11 cellular contexts compared by ENCODE assay signal in the genomic region with DNA sequence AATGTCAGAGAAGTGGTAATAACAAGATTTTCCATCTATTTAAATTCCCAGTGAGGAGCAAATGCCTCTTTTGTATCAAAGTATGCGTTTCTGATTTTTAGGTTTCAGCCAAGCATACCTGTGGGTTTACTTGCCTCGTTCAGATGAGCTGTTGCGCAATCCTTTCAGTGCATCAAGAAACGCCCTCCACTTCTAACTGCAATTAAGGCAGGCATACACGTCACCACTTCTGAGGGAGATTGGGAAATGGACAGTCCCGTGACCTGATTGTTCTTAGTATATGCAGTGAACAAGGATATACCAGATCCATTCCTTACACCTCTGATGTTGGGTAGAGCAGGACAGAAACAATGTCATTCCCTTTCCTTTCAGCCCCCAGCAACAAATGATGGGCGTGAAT.
DNase-seq lines count a peak whose midpoint lies in the region; ATAC-seq, FAIRE-seq and TF ChIP-seq lines count a peak whose summit lies in the region.
"Had no signal": no experiment of that assay in that cellular context is flagged by ENCODE, and none has a peak within 500 bp of the region (broad histone marks: within the 10 kb centered on the region; RNA-seq: fewer than 3 reads in every experiment).

No MANE protein-coding gene starts in this region.

- no peaks in the 10 kb centered on the region for H3K27me3 ChIP-seq in K562 (ENCODE audit: control insufficient read depth in 2 of 2, insufficient read depth in 2 of 2, low read length in 2 of 2)
- no peaks in the 10 kb centered on the region for H3K27me3 ChIP-seq in right lobe of liver
- no peaks in the 10 kb centered on the region for H3K27me3 ChIP-seq in effector memory CD4-positive, alpha-beta T cell (replicated peaks; ENCODE audit: control insufficient read depth, insufficient read depth, low read length, poor library complexity, severe bottlenecking)
- H3K27me3 ChIP-seq: MG63 had no signal

- ATAC-seq in K562 (no peak), right lobe of liver (peak in 3 of 4 donors; percentile 35 to 50 (median 45)), GM21390 (IDR thresholded peaks at IDR 0.05; ENCODE audit: unreplicated experiment) (no peak)

- peak; percentile 47 for DNase-seq in CD1c-positive myeloid dendritic cell (ENCODE audit: extremely low spot score)
- peak; percentile 47 for DNase-seq in NCI-H2029 treated with DMSO at 0.1 percent for 48 hours (lab: John Stamatoyannopoulos, UW)
- DNase-seq in K562 (ENCODE audit: extremely low read depth in 1 of 4, low spot score in 3 of 4), result no peak
- DNase-seq in right lobe of liver, result no peak
- DNase-seq in substantia nigra (lab: John Stamatoyannopoulos, UW), result no peak
- DNase-seq in effector memory CD4-positive, alpha-beta T cell, result no peak
- no peak for DNase-seq in NCI-H1105 (lab: John Stamatoyannopoulos, UW)

- no peak overlapping the region for H2AFZ ChIP-seq in K562 (ENCODE audit: low read depth, low read length)

- H3K9me3 ChIP-seq in K562 (replicated peaks; ENCODE audit: control insufficient read depth, insufficient read depth, low read depth, low read length) (no peaks in the 10 kb centered on the region), right lobe of liver (peaks cover 0 to 1% (median 0%) of the 10 kb centered on the region in 4 donors)
- no peaks in the 10 kb centered on the region for H3K9me3 ChIP-seq in effector memory CD4-positive, alpha-beta T cell (ENCODE audit: control insufficient read depth, low read length)
- H3K9me3 ChIP-seq: MG63 had no signal

- BruUV-seq in K562 (replicated peaks; lab: Mats Ljungman, UMichigan), result no TSS peak

- POLR2A ChIA-PET in K562 (lab: Yijun Ruan, JAX), result interaction anchor here (0.8 to 5.0 kb wide), 10 partner anchors 9 to 422 kb away, joined by 3 to 36 read pairs (median 5); partner anchors contain the start of gene BHLHE40

- TF ChIP-seq RAD21 in K562 (CRISPR knock-in tag; conservative IDR thresholded peaks at IDR 0.05 in 1 of 2, IDR thresholded peaks at IDR 0.05 in 1 of 2), result 0 out of 4 replicates have a peak, but pooled peaks of 1 of the 2 experiments have one; percentile 3

- FAIRE-seq in K562 (lab: Jason Lieb, UNC), result no peak

- H3K36me3 ChIP-seq in K562 (ENCODE audit: control insufficient read depth, insufficient read depth, low read length) (peaks cover 8% of the 10 kb centered on the region; the same call in 2 of the 3 replicates), right lobe of liver (no peaks in the 10 kb centered on the region)
- H3K36me3 ChIP-seq in effector memory CD4-positive, alpha-beta T cell (ENCODE audit: control insufficient read depth, insufficient read depth, low read length), result peaks cover 23% of the 10 kb centered on the region
- H3K36me3 ChIP-seq: MG63 had no signal

- intact Hi-C loops in K562 (cut with micrococcal nuclease) (loop anchor here (5.0 to 10.0 kb wide), 4 partner anchors 55 to 513 kb away; partner anchors contain the start of gene EDEM1), right lobe of liver (cut with DNase I) (loop anchor here in 1 of 2 donors (5.0 kb wide), 1 partner anchor 345 kb away; no protein-coding TSS in a partner anchor)

- H4K20me1 ChIP-seq in K562 (replicated peaks; ENCODE audit: control insufficient read depth, insufficient read depth, low read length), result no peaks in the 10 kb centered on the region

- no peak overlapping the region for H3K9ac ChIP-seq in K562 (ENCODE audit: insufficient read depth in 1 of 2, low read depth in 2 of 2, low read length in 2 of 2)

- no peaks in the 10 kb centered on the region for H3K79me2 ChIP-seq in K562 (ENCODE audit: control insufficient read depth, insufficient read depth, low read length)

- TF ChIP-seq POLR2A in K562 (conservative IDR thresholded peaks at IDR 0.05), result no peak
- no peak for TF ChIP-seq POLR2A in right lobe of liver (IDR thresholded peaks at IDR 0.05)

- in situ Hi-C loops in K562 (cut with MboI), result no loop called here

- no peak overlapping the region for H3K4me2 ChIP-seq in K562 (ENCODE audit: insufficient read depth, low read length)

- no peak overlapping the region for H3K27ac ChIP-seq in K562 (ENCODE audit: extremely low read depth, low read depth, low read length)
- peak overlapping the region in 1 of 3 donors; percentile 3 for H3K27ac ChIP-seq in right lobe of liver
- no peak overlapping the region for H3K27ac ChIP-seq in substantia nigra (ENCODE audit: low read depth, low read length, poor library complexity, severe bottlenecking)
- H3K27ac ChIP-seq in effector memory CD4-positive, alpha-beta T cell (ENCODE audit: insufficient read depth, low read length, poor library complexity, severe bottlenecking), result no peak overlapping the region
- H3K27ac ChIP-seq: C4-2B, SK-N-MC had no signal

- TF ChIP-seq CTCF in K562 (IDR thresholded peaks at IDR 0.05 in 2 of 3, conservative IDR thresholded peaks at IDR 0.05 in 1 of 3; ENCODE audit: insufficient read depth in 2 of 3, low read depth in 1 of 3, low read length in 3 of 3), result no peak
- no peak for TF ChIP-seq CTCF in right lobe of liver (IDR thresholded peaks at IDR 0.05)

- CTCF ChIA-PET in K562 (lab: Yijun Ruan, JAX; ENCODE audit: low intra/inter-chr PET ratio), result interaction anchor here (0.5 to 2.7 kb wide), 7 partner anchors 33 to 349 kb away, joined by 3 to 23 read pairs (median 4); partner anchors contain the start of gene BHLHE40

- H3K4me3 ChIP-seq in K562 (no peak overlapping the region), right lobe of liver (peak overlapping the region in 1 of 3 donors; percentile 7)
- H3K4me3 ChIP-seq in effector memory CD4-positive, alpha-beta T cell (ENCODE audit: insufficient read depth, low read depth, low read length, poor library complexity, severe bottlenecking), result no peak overlapping the region
- H3K4me3 ChIP-seq: MG63, SK-N-MC had no signal

- H3K9me1 ChIP-seq in K562 (ENCODE audit: control insufficient read depth, insufficient read depth, low read length), result no peaks in the 10 kb centered on the region

- WGBS in K562 (ENCODE audit: insufficient coverage, low coverage, missing lambda C conversion rate), result 67% methylated on average over 7 of the region's 7 CpGs
- 48% methylated on average over 7 of the region's 7 CpGs for WGBS in right lobe of liver (ENCODE audit: insufficient coverage, low coverage, low lambda C conversion rate, missing lambda C conversion rate)

- TF ChIP-seq EP300 in K562 (IDR thresholded peaks at IDR 0.05; ENCODE audit: low read length), result no peak

- H3K4me1 ChIP-seq in K562 (replicated peaks in 1 of 2; ENCODE audit: control insufficient read depth in 2 of 2, insufficient read depth in 2 of 2, low read length in 2 of 2) (no peaks in the 10 kb centered on the region; a peak in 1 of 5 replicates), right lobe of liver (peaks cover 0 to 8% (median 2%) of the 10 kb centered on the region in 4 donors)
- no peaks in the 10 kb centered on the region for H3K4me1 ChIP-seq in effector memory CD4-positive, alpha-beta T cell (ENCODE audit: control insufficient read depth, insufficient read depth, low read length, poor library complexity, severe bottlenecking)

TF ChIP-seq in K562, 482 proteins besides CTCF, POLR2A, EP300 and RAD21:
- no peak for TF ChIP-seq HNRNPK (IDR thresholded peaks at IDR 0.05; ENCODE audit: low read depth, low read length, poor library complexity, severe bottlenecking)
- TF ChIP-seq, protein P1, sequence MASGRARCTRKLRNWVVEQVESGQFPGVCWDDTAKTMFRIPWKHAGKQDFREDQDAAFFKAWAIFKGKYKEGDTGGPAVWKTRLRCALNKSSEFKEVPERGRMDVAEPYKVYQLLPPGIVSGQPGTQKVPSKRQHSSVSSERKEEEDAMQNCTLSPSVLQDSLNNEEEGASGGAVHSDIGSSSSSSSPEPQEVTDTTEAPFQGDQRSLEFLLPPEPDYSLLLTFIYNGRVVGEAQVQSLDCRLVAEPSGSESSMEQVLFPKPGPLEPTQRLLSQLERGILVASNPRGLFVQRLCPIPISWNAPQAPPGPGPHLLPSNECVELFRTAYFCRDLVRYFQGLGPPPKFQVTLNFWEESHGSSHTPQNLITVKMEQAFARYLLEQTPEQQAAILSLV (tag; IDR thresholded peaks at IDR 0.05), result peak; percentile 92
- TF ChIP-seq ATF3 (IDR thresholded peaks at IDR 0.05), result peak; percentile 49
- TF ChIP-seq ATF3 (CRISPR knock-in tag; conservative IDR thresholded peaks at IDR 0.05), result no peak
- no peak for TF ChIP-seq NRF1 (conservative IDR thresholded peaks at IDR 0.05 in 1 of 2, IDR thresholded peaks at IDR 0.05 in 1 of 2)
- TF ChIP-seq CEBPG (CRISPR knock-in tag; IDR thresholded peaks at IDR 0.05), result peak; percentile 95
- peak; percentile 96 to 100 for TF ChIP-seq CEBPG (tag; conservative IDR thresholded peaks at IDR 0.05 in 1 of 2, IDR thresholded peaks at IDR 0.05 in 1 of 2)
- TF ChIP-seq DACH1 (IDR thresholded peaks at IDR 0.05; ENCODE audit: partially characterized antibody), result peak; percentile 22
- no peak for TF ChIP-seq XRCC4 (IDR thresholded peaks at IDR 0.05; ENCODE audit: extremely low read depth, insufficient read depth, insufficient read length)
- peak; percentile 100 for TF ChIP-seq CEBPB (tag; IDR thresholded peaks at IDR 0.05)
TF ChIP-seq in K562: peak in this region for 5.

Comparison
In these comparisons a context has a peak if more than half of its experiments do, and no peak if none do; other contexts are left out.
1. DNase-seq: peak in CD1c-positive myeloid dendritic cell (single experiment) and NCI-H2029 treated with DMSO at 0.1 percent for 48 hours (single experiment); none in K562 (0 of 4), right lobe of liver (0 of 3), substantia nigra (0 of 49), effector memory CD4-positive, alpha-beta T cell (0 of 3) and NCI-H1105 (single experiment).
2. ATAC-seq: peak in right lobe of liver (3 of 4); none in K562 (single experiment) and GM21390 (single experiment).